ENCODE assay signal across 1 cellular context in genomic region chr22:20981787-20982562, GRCh38.
TF ChIP-seq lines count a peak whose summit lies in the region.

Gene LZTR1 (plus strand): TSS chr22:20982297. CDS start chr22:20982372, 75 bp downstream.

TF ChIP-seq in H1, 55 proteins besides CTCF, POLR2A, EP300 and RAD21 (continued from another document):
- TF ChIP-seq BCL11A (IDR thresholded peaks at IDR 0.05; ENCODE audit: low read depth in 2 of 2, low read length in 2 of 2): no peak
- no peak for TF ChIP-seq RFX5 (IDR thresholded peaks at IDR 0.05; ENCODE audit: borderline replicate concordance, low read depth, low read length)
- no peak for TF ChIP-seq TCF12 (IDR thresholded peaks at IDR 0.05; ENCODE audit: low read depth, low read length)
- TF ChIP-seq RNF2 (IDR thresholded peaks at IDR 0.05; ENCODE audit: borderline replicate concordance, low read depth, low read length, missing control alignments, poor library complexity, severe bottlenecking): no peak
- no peak for TF ChIP-seq JUND (IDR thresholded peaks at IDR 0.05; ENCODE audit: low read length)
- TF ChIP-seq CHD2 (IDR thresholded peaks at IDR 0.05; ENCODE audit: low read length): no peak
- no peak for TF ChIP-seq CTBP2 (IDR thresholded peaks at IDR 0.05; ENCODE audit: borderline replicate concordance, insufficient read depth, insufficient read length, low read length)
- TF ChIP-seq GABPA (IDR thresholded peaks at IDR 0.05; ENCODE audit: borderline replicate concordance, insufficient read depth, low read length): no peak; the same call in 1 of the 2 replicates
- 0 out of 2 replicates have a peak, but pooled peaks have one; percentile 20 for TF ChIP-seq NRF1 (IDR thresholded peaks at IDR 0.05; ENCODE audit: low read depth, low read length)
- no peak for TF ChIP-seq SRF (IDR thresholded peaks at IDR 0.05; ENCODE audit: low read depth, low read length)
- TF ChIP-seq FOSL1 (IDR thresholded peaks at IDR 0.05; ENCODE audit: insufficient read depth, low read depth, low read length): no peak
- TF ChIP-seq SIRT6 (IDR thresholded peaks at IDR 0.05; ENCODE audit: low read length): no peak
- TF ChIP-seq CHD1 (IDR thresholded peaks at IDR 0.05; ENCODE audit: low read depth, low read length): no peak
- peak; percentile 64 for TF ChIP-seq ASH2L (IDR thresholded peaks at IDR 0.05; ENCODE audit: low read length)
- TF ChIP-seq HDAC6 (IDR thresholded peaks at IDR 0.05; ENCODE audit: low read depth, low read length): no peak
- TF ChIP-seq TEAD4 (IDR thresholded peaks at IDR 0.05; ENCODE audit: low read depth, low read length): no peak
- TF ChIP-seq SAP30 (IDR thresholded peaks at IDR 0.05; ENCODE audit: insufficient read depth, insufficient replicate concordance, low read length): no peak
- TF ChIP-seq YY1 (IDR thresholded peaks at IDR 0.05; ENCODE audit: low read depth, low read length): 0 out of 2 replicates have a peak, but pooled peaks have one; percentile 4
- TF ChIP-seq KDM1A (IDR thresholded peaks at IDR 0.05; ENCODE audit: borderline replicate concordance, low read length): no peak
- TF ChIP-seq CREB1 (IDR thresholded peaks at IDR 0.05): peak; percentile 63
- no peak for TF ChIP-seq CHD7 (IDR thresholded peaks at IDR 0.05; ENCODE audit: insufficient replicate concordance, low read length)
- TF ChIP-seq KDM4A (IDR thresholded peaks at IDR 0.05; ENCODE audit: low read depth, low read length, severe bottlenecking): peak; percentile 92
- TF ChIP-seq EGR1 (IDR thresholded peaks at IDR 0.05; ENCODE audit: borderline replicate concordance, low read depth, low read length): no peak
- no peak for TF ChIP-seq CBX8 (IDR thresholded peaks at IDR 0.05; ENCODE audit: borderline replicate concordance, low read depth, low read length)
- TF ChIP-seq TBP (IDR thresholded peaks at IDR 0.05; ENCODE audit: low read depth, low read length): peak; percentile 69; the same call in 1 of the 2 replicates
- TF ChIP-seq SP2 (IDR thresholded peaks at IDR 0.05; ENCODE audit: low read length): no peak
- no peak for TF ChIP-seq SP1 (IDR thresholded peaks at IDR 0.05; ENCODE audit: low read depth, low read length)
- TF ChIP-seq POU5F1 (IDR thresholded peaks at IDR 0.05; ENCODE audit: low read depth, low read length): no peak
- TF ChIP-seq BACH1 (IDR thresholded peaks at IDR 0.05; ENCODE audit: low read length): no peak
- peak; percentile 20 for TF ChIP-seq NANOG (IDR thresholded peaks at IDR 0.05; ENCODE audit: insufficient read depth, low read depth, low read length, poor library complexity, severe bottlenecking)
- TF ChIP-seq RBBP5 (IDR thresholded peaks at IDR 0.05; ENCODE audit: borderline replicate concordance, low read depth, low read length): peak; percentile 77
- TF ChIP-seq MAFK (IDR thresholded peaks at IDR 0.05; ENCODE audit: low read depth, low read length): no peak
- TF ChIP-seq POLR2AphosphoS5 (IDR thresholded peaks at IDR 0.05; ENCODE audit: low read depth, low read length): peak; percentile 94
- TF ChIP-seq HDAC2 (IDR thresholded peaks at IDR 0.05; ENCODE audit: borderline replicate concordance in 1 of 2, low read depth in 2 of 2, low read length in 2 of 2): no peak; a peak in 1 of 4 replicates
- peak; percentile 80 for TF ChIP-seq E2F6 (IDR thresholded peaks at IDR 0.05)
- TF ChIP-seq MAX (IDR thresholded peaks at IDR 0.05): peak; percentile 85
- no peak for TF ChIP-seq CEBPB (IDR thresholded peaks at IDR 0.05; ENCODE audit: low read depth, low read length)
- no peak for TF ChIP-seq ATF2 (IDR thresholded peaks at IDR 0.05; ENCODE audit: low read length)
- TF ChIP-seq TAF1 (IDR thresholded peaks at IDR 0.05; ENCODE audit: low read depth, low read length): peak; percentile 84
- no peak for TF ChIP-seq BRCA1 (IDR thresholded peaks at IDR 0.05; ENCODE audit: low read depth, low read length)
- TF ChIP-seq EZH2 (IDR thresholded peaks at IDR 0.05; ENCODE audit: low read depth, low read length, severe bottlenecking): peak; percentile 5
- TF ChIP-seq SP4 (IDR thresholded peaks at IDR 0.05; ENCODE audit: low read length): no peak; the same call in 1 of the 2 replicates
- no peak for TF ChIP-seq USF2 (IDR thresholded peaks at IDR 0.05; ENCODE audit: low read length)
- TF ChIP-seq CBX5 (IDR thresholded peaks at IDR 0.05; ENCODE audit: low read depth, low read length): no peak
- no peak; a peak in 1 of 4 replicates for TF ChIP-seq SIN3A (conservative IDR thresholded peaks at IDR 0.05 in 1 of 2, IDR thresholded peaks at IDR 0.05 in 1 of 2; ENCODE audit: low read depth in 1 of 2, low read length in 2 of 2)
- TF ChIP-seq TAF7 (optimal IDR thresholded peaks at IDR 0.05; ENCODE audit: borderline replicate concordance, low read depth, low read length): no peak
- TF ChIP-seq SUZ12 (IDR thresholded peaks at IDR 0.05; ENCODE audit: low read length): peak; percentile 47; the same call in 1 of the 2 replicates
